ENCODE assay signal across 1 cellular context in genomic region chr9:86645303-86645702, GRCh38.
TF ChIP-seq lines count a peak whose summit lies in the region.

No MANE protein-coding gene starts in this region.

TF ChIP-seq in SK-N-SH treated with all-trans-retinoic acid at 6 μM for 48 hours, 23 proteins besides CTCF, POLR2A, EP300 and RAD21 (continued from another document):
- TF ChIP-seq CREB5 (CRISPR knock-in tag; IDR thresholded peaks at IDR 0.05; ENCODE audit: low read depth) (no peak), ZFP3 (CRISPR knock-in tag; IDR thresholded peaks at IDR 0.05) (no peak), ZFP30 (CRISPR knock-in tag; IDR thresholded peaks at IDR 0.05) (no peak), PATZ1 (CRISPR knock-in tag; IDR thresholded peaks at IDR 0.05; ENCODE audit: borderline replicate concordance) (no peak), OSR1 (CRISPR knock-in tag; IDR thresholded peaks at IDR 0.05) (no peak), ARNTL (CRISPR knock-in tag; IDR thresholded peaks at IDR 0.05; ENCODE audit: borderline replicate concordance, low read depth) (no peak), GLIS3 (CRISPR knock-in tag; IDR thresholded peaks at IDR 0.05) (no peak), POU6F1 (CRISPR knock-in tag; IDR thresholded peaks at IDR 0.05; ENCODE audit: borderline replicate concordance, low read depth) (no peak), ESRRG (CRISPR knock-in tag; IDR thresholded peaks at IDR 0.05) (no peak), BACH2 (CRISPR knock-in tag; IDR thresholded peaks at IDR 0.05; ENCODE audit: borderline replicate concordance) (no peak), ZC3H10 (CRISPR knock-in tag; IDR thresholded peaks at IDR 0.05) (no peak), RARB (CRISPR knock-in tag; IDR thresholded peaks at IDR 0.05) (no peak), ZNF565 (CRISPR knock-in tag; conservative IDR thresholded peaks at IDR 0.05; ENCODE audit: low read depth) (no peak), PPARA (CRISPR knock-in tag; IDR thresholded peaks at IDR 0.05; ENCODE audit: borderline replicate concordance) (no peak), ISL1 (CRISPR knock-in tag; IDR thresholded peaks at IDR 0.05) (no peak)
